8 cellular contexts compared by ENCODE assay signal in genomic region chr2:189762551-189763298, GRCh38. TPM values are rescaled to one million over a fixed set of nuclear protein-coding genes. Genes with fewer than 3 reads are reported as not detected.
DNase-seq lines count a peak whose midpoint lies in the region; ATAC-seq and TF ChIP-seq lines count a peak whose summit lies in the region.

OSGEPL1 (minus strand) TSS chr2:189762792; CDS start chr2:189761640, 1,152 bp downstream.

- ATAC-seq in natural killer cell treated with Interleukin-12 subunit alpha and Interleukin-12 subunit beta and Interleukin-15 and Interleukin-18, amount 100 ng/mL, for 72 hours = peak; percentile 97 to 98
- ATAC-seq in stimulated activated naive CD8-positive, alpha-beta T cell treated with anti-CD3 and anti-CD28 coated beads, Interleukin-15, Interleukin-2, amounts not matched to agents 100 U/mL and 50 U/mL, for 24 hours = peak; percentile 99

- H3K4me3 ChIP-seq in fibroblast of pulmonary artery (replicated peaks; ENCODE audit: low read depth, low read length) = peak within 1 kb of the TSS; percentile 80

- peak within 1 kb of the TSS; percentile 96 for H3K4me3 Mint-ChIP-seq in natural killer cell treated with Interleukin-12 subunit alpha and Interleukin-12 subunit beta and Interleukin-15 and Interleukin-18, amount 100 ng/mL, for 72 hours

- no peaks in the 10 kb centered on the region for H3K9me3 Mint-ChIP-seq in natural killer cell treated with Interleukin-12 subunit alpha and Interleukin-12 subunit beta and Interleukin-15 and Interleukin-18, amount 100 ng/mL, for 72 hours

- peak; percentile 63 for TF ChIP-seq CTCF in LNCAP (IDR thresholded peaks at IDR 0.05)
- TF ChIP-seq CTCF in fibroblast of pulmonary artery (IDR thresholded peaks at IDR 0.05; ENCODE audit: low read length, missing control alignments) = peak; percentile 59

- H3K27ac Mint-ChIP-seq in natural killer cell treated with Interleukin-12 subunit alpha and Interleukin-12 subunit beta and Interleukin-15 and Interleukin-18, amount 100 ng/mL, for 72 hours = peak within 1 kb of the TSS; percentile 93 to 99

- no peaks in the 10 kb centered on the region for H3K27me3 Mint-ChIP-seq in natural killer cell treated with Interleukin-12 subunit alpha and Interleukin-12 subunit beta and Interleukin-15 and Interleukin-18, amount 100 ng/mL, for 72 hours

- no peaks in the 10 kb centered on the region for H3K36me3 Mint-ChIP-seq in natural killer cell treated with Interleukin-12 subunit alpha and Interleukin-12 subunit beta and Interleukin-15 and Interleukin-18, amount 100 ng/mL, for 72 hours

- DNase-seq in ELF-1 (ENCODE audit: low read depth, low spot score) (peak; percentile 96), GOT3 (lab: John Stamatoyannopoulos, UW) (peak; percentile 50), RPMI8226 (peak; percentile 97), fibroblast of pulmonary artery (ENCODE audit: low read depth) (peak; percentile 93)
- DNase-seq in activated T-helper 9 cell treated with anti-CD3 and anti-CD28 coated beads, Interleukin-2, amount 50 U/mL, for 16 hours (ENCODE audit: low read depth) = peak; percentile 84
- peak; percentile 88 for DNase-seq in natural killer cell treated with Interleukin-12 subunit alpha and Interleukin-12 subunit beta and Interleukin-15 and Interleukin-18, amount 100 ng/mL, for 72 hours (ENCODE audit: low spot score)
- DNase-seq in stimulated activated naive CD8-positive, alpha-beta T cell treated with anti-CD3 and anti-CD28 coated beads, Interleukin-15, Interleukin-2, amounts not matched to agents 100 U/mL and 50 U/mL, for 24 hours = peak; percentile 91

- H3K4me1 Mint-ChIP-seq in natural killer cell treated with Interleukin-12 subunit alpha and Interleukin-12 subunit beta and Interleukin-15 and Interleukin-18, amount 100 ng/mL, for 72 hours (ENCODE audit: low read depth in 2 of 2) = peaks cover 5 to 11% of the 10 kb centered on the region in 2 donors

RNA-seq across cellular contexts. Expression of gene OSGEPL1, which starts in this region (rescaled TPM):
- 10 to 100 TPM in 1 of 2 donors, 1 to 10 TPM in 1; 7.2 to 11.0 TPM for total RNA-seq in natural killer cell treated with Interleukin-12 subunit alpha and Interleukin-12 subunit beta and Interleukin-15 and Interleukin-18, amount 100 ng/mL, for 72 hours

Comparison
In these comparisons a context has a peak if more than half of its experiments do, and no peak if none do; other contexts are left out.
1. Peak in every context shown above with its lines: DNase-seq, ATAC-seq and H3K4me3 ChIP-seq.